24 cellular contexts compared by ENCODE assay signal in genomic region chr10:7928511-7928910, GRCh38.
DNase-seq lines count a peak whose midpoint lies in the region; ATAC-seq, FAIRE-seq and TF ChIP-seq lines count a peak whose summit lies in the region.
"Had no signal": no experiment of that assay in that cellular context is flagged by ENCODE, and none has a peak within 500 bp of the region (broad histone marks: within the 10 kb centered on the region; RNA-seq: fewer than 3 reads in every experiment).

No MANE protein-coding gene starts in this region.

- no peaks in the 10 kb centered on the region for H3K9me3 Mint-ChIP-seq in astrocyte (ENCODE audit: unreplicated experiment)
- H3K9me3 Mint-ChIP-seq in activated CD4-positive, alpha-beta T cell treated with anti-CD3 and anti-CD28 coated beads for 36 hours (ENCODE audit: low read depth), result no peaks in the 10 kb centered on the region
- H3K9me3 Mint-ChIP-seq: CD4-positive, alpha-beta T cell; CD8-positive, alpha-beta memory T cell had no signal

- no peak overlapping the region for H2BK5ac ChIP-seq in mesendoderm (ENCODE audit: low read length)

- no peaks in the 10 kb centered on the region for H4K20me1 ChIP-seq in astrocyte (ENCODE audit: insufficient read depth, low read length)

- DNase-seq in OCI-M1 (lab: John Stamatoyannopoulos, UW) (peak; percentile 71), astrocyte (ENCODE audit: low read depth) (no peak), mesendoderm (peak; percentile 14), NCI-H2029 (lab: John Stamatoyannopoulos, UW) (no peak)
- no peak for DNase-seq in activated CD4-positive, alpha-beta T cell treated with anti-CD3 and anti-CD28 coated beads for 36 hours
- DNase-seq: AML-193; CD4-positive, alpha-beta T cell; CD8-positive, alpha-beta memory T cell; COR-L47; DMS 273 treated with DMSO at 0.1 percent for 48 hours; DMS153; DMS53; DMS79; DND-41; EL; GDM1 had no signal

- H3K4me3 Mint-ChIP-seq in astrocyte (ENCODE audit: unreplicated experiment), result no peak overlapping the region
- no peak overlapping the region for H3K4me3 Mint-ChIP-seq in activated CD4-positive, alpha-beta T cell treated with anti-CD3 and anti-CD28 coated beads for 36 hours
- H3K4me3 Mint-ChIP-seq: B cell; CD4-positive, alpha-beta T cell; CD8-positive, alpha-beta memory T cell had no signal

- no peak overlapping the region for H3K9ac ChIP-seq in astrocyte (ENCODE audit: low read length)
- H3K9ac ChIP-seq in mesendoderm (ENCODE audit: low read length), result no peak overlapping the region
- H3K9ac ChIP-seq: BLaER1 treated with 17β-estradiol and CSF1 and Interleukin-3, amounts not matched to agents 10 nM and 100 nM had no signal

- H3K4me1 Mint-ChIP-seq in astrocyte (ENCODE audit: low read depth, unreplicated experiment), result peaks cover 10% of the 10 kb centered on the region
- H3K4me1 Mint-ChIP-seq in activated CD4-positive, alpha-beta T cell treated with anti-CD3 and anti-CD28 coated beads for 36 hours, result peaks cover 8% of the 10 kb centered on the region
- H3K4me1 Mint-ChIP-seq: B cell had no signal

- H3K27ac Mint-ChIP-seq in astrocyte (ENCODE audit: unreplicated experiment), result no peak overlapping the region
- no peak overlapping the region for H3K27ac Mint-ChIP-seq in activated CD4-positive, alpha-beta T cell treated with anti-CD3 and anti-CD28 coated beads for 36 hours
- H3K27ac Mint-ChIP-seq: B cell; CD4-positive, alpha-beta T cell; CD8-positive, alpha-beta memory T cell had no signal

- H3K4me2 ChIP-seq in astrocyte (ENCODE audit: low read length) (no peak overlapping the region), mesendoderm (ENCODE audit: low read length) (no peak overlapping the region)
- H3K4me2 ChIP-seq: A549; BLaER1 treated with 17β-estradiol and CSF1 and Interleukin-3, amounts not matched to agents 10 nM and 100 nM had no signal

- H3K27ac ChIP-seq in astrocyte (ENCODE audit: low read depth, low read length), result no peak overlapping the region
- no peak overlapping the region for H3K27ac ChIP-seq in mesendoderm (ENCODE audit: low read depth, low read length)
- H3K27ac ChIP-seq: 22Rv1; A549; BLaER1 treated with 17β-estradiol and CSF1 and Interleukin-3, amounts not matched to agents 10 nM and 100 nM; C4-2B had no signal

- H3K36me3 ChIP-seq in astrocyte (ENCODE audit: insufficient read depth, low read length) (no peaks in the 10 kb centered on the region), mesendoderm (ENCODE audit: control insufficient read depth, insufficient read depth, low read length) (no peaks in the 10 kb centered on the region)
- H3K36me3 ChIP-seq: BLaER1 treated with 17β-estradiol and CSF1 and Interleukin-3, amounts not matched to agents 10 nM and 100 nM had no signal

- H4K8ac ChIP-seq in mesendoderm (ENCODE audit: low read depth, low read length), result no peak overlapping the region

- peak; percentile 37 for FAIRE-seq in astrocyte (lab: Jason Lieb, UNC)
- FAIRE-seq: GM12878, GM12892, GM18507 had no signal

- H3K9me3 ChIP-seq in astrocyte (ENCODE audit: insufficient read depth, low read depth, low read length), result no peaks in the 10 kb centered on the region
- H3K9me3 ChIP-seq: A549; BLaER1 treated with 17β-estradiol and CSF1 and Interleukin-3, amounts not matched to agents 10 nM and 100 nM had no signal

- TF ChIP-seq CTCF in astrocyte (IDR thresholded peaks at IDR 0.05; ENCODE audit: insufficient read depth, low read depth, low read length), result no peak

- intact Hi-C loops in activated CD4-positive, alpha-beta T cell treated with anti-CD3 and anti-CD28 coated beads for 36 hours (cut with DNase I, micrococcal nuclease), result no loop called here

- H3K4me1 ChIP-seq in astrocyte (ENCODE audit: insufficient read depth, low read length), result no peaks in the 10 kb centered on the region
- no peaks in the 10 kb centered on the region for H3K4me1 ChIP-seq in mesendoderm (ENCODE audit: control insufficient read depth, low read depth, low read length)
- H3K4me1 ChIP-seq: BLaER1 treated with 17β-estradiol and CSF1 and Interleukin-3, amounts not matched to agents 10 nM and 100 nM had no signal

- ATAC-seq in activated CD4-positive, alpha-beta T cell treated with anti-CD3 and anti-CD28 coated beads for 36 hours, result no peak
- ATAC-seq: A549, GM12878 had no signal

- no peak overlapping the region for H2AK5ac ChIP-seq in mesendoderm (ENCODE audit: low read length)

- no peaks in the 10 kb centered on the region for H3K27me3 Mint-ChIP-seq in astrocyte (ENCODE audit: low read depth, unreplicated experiment)
- no peaks in the 10 kb centered on the region for H3K27me3 Mint-ChIP-seq in activated CD4-positive, alpha-beta T cell treated with anti-CD3 and anti-CD28 coated beads for 36 hours
- H3K27me3 Mint-ChIP-seq: B cell; CD4-positive, alpha-beta T cell; CD8-positive, alpha-beta memory T cell had no signal

- no peak overlapping the region for H2AFZ ChIP-seq in astrocyte (ENCODE audit: low read depth, low read length)

- H3K4me3 ChIP-seq in astrocyte (ENCODE audit: insufficient read depth, low read depth, low read length), result no peak overlapping the region
- no peak overlapping the region for H3K4me3 ChIP-seq in mesendoderm (ENCODE audit: low read length)
- H3K4me3 ChIP-seq: A549; BLaER1 treated with 17β-estradiol and CSF1 and Interleukin-3, amounts not matched to agents 10 nM and 100 nM; GM12878 had no signal

- H2BK120ac ChIP-seq in mesendoderm (ENCODE audit: low read depth, low read length), result no peak overlapping the region

- H3K18ac ChIP-seq in mesendoderm (ENCODE audit: low read length), result no peak overlapping the region

- peaks cover 2% of the 10 kb centered on the region for H3K79me1 ChIP-seq in mesendoderm (ENCODE audit: low read length)

- H3K56ac ChIP-seq in mesendoderm (ENCODE audit: low read length), result no peak overlapping the region

- no peak overlapping the region for H3K4ac ChIP-seq in mesendoderm (ENCODE audit: low read depth, low read length)

- H3K27me3 ChIP-seq in astrocyte (ENCODE audit: insufficient read depth, low read length) (no peaks in the 10 kb centered on the region), mesendoderm (ENCODE audit: insufficient read depth, low read length, poor library complexity) (no peaks in the 10 kb centered on the region)
- H3K27me3 ChIP-seq: BLaER1 treated with 17β-estradiol and CSF1 and Interleukin-3, amounts not matched to agents 10 nM and 100 nM had no signal

- no peak overlapping the region for H3K23ac ChIP-seq in mesendoderm (ENCODE audit: low read length)

- WGBS in mesendoderm (ENCODE audit: extremely low coverage, insufficient coverage, low lambda C conversion rate), result no CpG with 5 or more reads among the region's 3 CpGs

- H4K5ac ChIP-seq in mesendoderm (ENCODE audit: low read length), result no peak overlapping the region

- CTCF ChIA-PET in activated CD4-positive, alpha-beta T cell treated with anti-CD3 and anti-CD28 coated beads for 36 hours (lab: Charles Lee), result no interaction called here

- POLR2A ChIA-PET in activated CD4-positive, alpha-beta T cell treated with anti-CD3 and anti-CD28 coated beads for 36 hours (lab: Charles Lee), result no interaction called here

- no peaks in the 10 kb centered on the region for H3K36me3 Mint-ChIP-seq in astrocyte (ENCODE audit: low read depth, unreplicated experiment)
- H3K36me3 Mint-ChIP-seq in activated CD4-positive, alpha-beta T cell treated with anti-CD3 and anti-CD28 coated beads for 36 hours (ENCODE audit: low read depth), result no peaks in the 10 kb centered on the region

- H3K79me2 ChIP-seq in astrocyte (ENCODE audit: insufficient read depth, low read length) (no peaks in the 10 kb centered on the region), mesendoderm (ENCODE audit: control insufficient read depth, insufficient read depth, low read length) (no peaks in the 10 kb centered on the region)

- no peak overlapping the region for H2BK15ac ChIP-seq in mesendoderm (replicated peaks; ENCODE audit: low read depth)

Comparison
In these comparisons a context has a peak if more than half of its experiments do, and no peak if none do; other contexts are left out.
1. DNase-seq: peak in OCI-M1 (single experiment) and mesendoderm (single experiment); none in astrocyte (single experiment), NCI-H2029 (single experiment) and activated CD4-positive, alpha-beta T cell treated with anti-CD3 and anti-CD28 coated beads for 36 hours (single experiment).